ENCODE assay signal across 20 cellular contexts in genomic region chr4:146648384-146648783, GRCh38. TPM values are rescaled to one million over a fixed set of nuclear protein-coding genes. Genes with fewer than 3 reads are reported as not detected.
A peak's percentile ranks its signal among the peaks of the same experiment; 100 is the strongest.
DNase-seq lines count a peak whose midpoint lies in the region; ATAC-seq and TF ChIP-seq lines count a peak whose summit lies in the region.
"Had no signal": no experiment of that assay in that cellular context is flagged by ENCODE, and none has a peak within 500 bp of the region (broad histone marks: within the 10 kb centered on the region; RNA-seq: fewer than 3 reads in every experiment).

No MANE protein-coding gene starts in this region.

- CTCF ChIA-PET in WTC11 (lab: Charles Lee), result interaction anchor here (1.9 to 2.0 kb wide), 2 partner anchors 15 to 448 kb away, joined by 6 to 7 read pairs; no protein-coding TSS in a partner anchor

- H3K36me3 Mint-ChIP-seq in GM23338 (ENCODE audit: low read depth) (no peaks in the 10 kb centered on the region), WTC11 (no peaks in the 10 kb centered on the region), nephron progenitor cell (ENCODE audit: low read depth) (no peaks in the 10 kb centered on the region)

- H3K27me3 ChIP-seq in GM23338 (ENCODE audit: insufficient read depth) (peaks cover 100% of the 10 kb centered on the region), iPS-15b (ENCODE audit: control insufficient read depth, insufficient read depth, low read length) (peaks cover 96% of the 10 kb centered on the region)
- H3K27me3 ChIP-seq: SJCRH30 had no signal

- peaks cover 98% of the 10 kb centered on the region for H3K27me3 Mint-ChIP-seq in GM23338 (ENCODE audit: insufficient read depth, low read depth, poor library complexity)
- H3K27me3 Mint-ChIP-seq in WTC11 (ENCODE audit: low read depth), result peaks cover 100% of the 10 kb centered on the region
- H3K27me3 Mint-ChIP-seq in nephron progenitor cell (ENCODE audit: low read depth, poor library complexity), result peaks cover 100% of the 10 kb centered on the region

- H3K9me2 ChIP-seq in GM23338 (ENCODE audit: insufficient read depth), result no peaks in the 10 kb centered on the region

- H3K4me1 ChIP-seq in GM23338 (ENCODE audit: insufficient read depth) (peaks cover 29% of the 10 kb centered on the region), iPS-15b (ENCODE audit: control insufficient read depth, insufficient read depth, low read length) (peaks cover 2% of the 10 kb centered on the region)
- H3K4me1 ChIP-seq: HAP-1, SJCRH30 had no signal

- no peaks in the 10 kb centered on the region for H3K9me3 ChIP-seq in iPS-15b (ENCODE audit: control insufficient read depth, insufficient read depth, low read length)
- H3K9me3 ChIP-seq: HAP-1, SJCRH30 had no signal

- TF ChIP-seq CTCF in GM23338 (conservative IDR thresholded peaks at IDR 0.05; ENCODE audit: low read depth in 2 of 2) (no peak), WTC11 (IDR thresholded peaks at IDR 0.05) (no peak), nephron progenitor cell (IDR thresholded peaks at IDR 0.05) (no peak)

- peaks cover 57% of the 10 kb centered on the region for H4K20me1 ChIP-seq in GM23338 (replicated peaks; ENCODE audit: insufficient read depth)

- DNase-seq in GM23338 (ENCODE audit: low spot score), result peak; percentile 89
- DNase-seq in WTC11 (ENCODE audit: low spot score), result peak; percentile 62
- DNase-seq in nephron progenitor cell, result no peak
- DNase-seq in stimulated activated CD4-positive, alpha-beta T cell treated with anti-CD3 and anti-CD28 coated beads, Interleukin-2, amount 100 ng/mL, for 48 hours, result no peak
- no peak for DNase-seq in NCI-H187 (lab: John Stamatoyannopoulos, UW)
- DNase-seq in stimulated activated CD4-positive, alpha-beta T cell treated with anti-CD3 and anti-CD28 coated beads, Interleukin-4, amount 100 ng/mL, for 1 hour, result no peak
- DNase-seq: DMS 273 treated with DMSO at 0.1 percent for 48 hours, GF-D8, MV-4-11, NCI-H1417 treated with DMSO at 0.1 percent for 48 hours, NCI-H2029, NCI-H774, PC-3, SJCRH30 had no signal

- no peaks in the 10 kb centered on the region for H3K9me3 Mint-ChIP-seq in GM23338
- no peaks in the 10 kb centered on the region for H3K9me3 Mint-ChIP-seq in WTC11
- no peaks in the 10 kb centered on the region for H3K9me3 Mint-ChIP-seq in nephron progenitor cell

- H3K4me1 Mint-ChIP-seq in GM23338 (peaks cover 34% of the 10 kb centered on the region), WTC11 (peaks cover 27% of the 10 kb centered on the region), nephron progenitor cell (peaks cover 10% of the 10 kb centered on the region)

- H3K36me3 ChIP-seq in GM23338 (ENCODE audit: insufficient read depth), result no peaks in the 10 kb centered on the region
- H3K36me3 ChIP-seq in iPS-15b (ENCODE audit: control insufficient read depth, insufficient read depth, low read length), result no peaks in the 10 kb centered on the region
- H3K36me3 ChIP-seq: HAP-1, SJCRH30 had no signal

- POLR2A ChIA-PET in WTC11 (lab: Charles Lee), result interaction anchor here (1.7 kb wide), 1 partner anchor 9 kb away, joined by 7 read pairs; the partner anchor contains the start of gene POU4F2

- H3K27ac ChIP-seq in GM23338 (ENCODE audit: low read depth), result no peak overlapping the region
- H3K27ac ChIP-seq: C4-2B, SJCRH30 had no signal

- H3K4me2 ChIP-seq in GM23338, result peak overlapping the region; percentile 92

- peak; percentile 86 for ATAC-seq in GM23338
- peak; percentile 85 for ATAC-seq in WTC11
- ATAC-seq in GM19023 (IDR thresholded peaks at IDR 0.05; ENCODE audit: unreplicated experiment), result no peak
- ATAC-seq: K562, PC-3 had no signal

- no peak overlapping the region for H3K27ac Mint-ChIP-seq in GM23338
- no peak overlapping the region for H3K27ac Mint-ChIP-seq in WTC11
- no peak overlapping the region for H3K27ac Mint-ChIP-seq in nephron progenitor cell

- H2AFZ ChIP-seq in GM23338, result no peak overlapping the region

- H3K4me3 Mint-ChIP-seq in GM23338 (peak overlapping the region; percentile 58), WTC11 (peak overlapping the region; percentile 68), nephron progenitor cell (peak overlapping the region; percentile 41)

- no peaks in the 10 kb centered on the region for H3K79me2 ChIP-seq in GM23338 (replicated peaks; ENCODE audit: insufficient read depth)

- peak overlapping the region; percentile 59 for H3K4me3 ChIP-seq in GM23338
- H3K4me3 ChIP-seq in iPS-15b (ENCODE audit: low read depth, low read length), result peak overlapping the region; percentile 48
- H3K4me3 ChIP-seq: HAP-1, K562, SJCRH30 had no signal

- H3K9ac ChIP-seq in iPS-15b (ENCODE audit: low read depth, low read length), result no peak overlapping the region

- peaks cover 12% of the 10 kb centered on the region for H3F3A ChIP-seq in GM23338 (replicated peaks; ENCODE audit: low read depth)

TF ChIP-seq in GM23338, 12 proteins besides CTCF, POLR2A, EP300 and RAD21 (continues in another document):
- TF ChIP-seq EZH2 (IDR thresholded peaks at IDR 0.05; ENCODE audit: low read depth, unreplicated experiment) (no peak), JUNB (IDR thresholded peaks at IDR 0.05; ENCODE audit: unreplicated experiment) (no peak), EZH2phosphoT487 (IDR thresholded peaks at IDR 0.05; ENCODE audit: unreplicated experiment) (no peak)

TF ChIP-seq in WTC11, 78 proteins besides CTCF, POLR2A, EP300 and RAD21 (continues in another document):
- TF ChIP-seq SP1 (CRISPR knock-in tag; conservative IDR thresholded peaks at IDR 0.05) (no peak), TEAD1 (CRISPR knock-in tag; IDR thresholded peaks at IDR 0.05) (no peak), SMAD4 (CRISPR knock-in tag; IDR thresholded peaks at IDR 0.05) (no peak), JAZF1 (CRISPR knock-in tag; IDR thresholded peaks at IDR 0.05) (no peak), ETV6 (CRISPR knock-in tag; IDR thresholded peaks at IDR 0.05) (no peak), FOXJ3 (CRISPR knock-in tag; IDR thresholded peaks at IDR 0.05; ENCODE audit: borderline replicate concordance) (no peak), E2F5 (CRISPR knock-in tag; IDR thresholded peaks at IDR 0.05) (no peak), ARID4B (CRISPR knock-in tag; IDR thresholded peaks at IDR 0.05; ENCODE audit: borderline replicate concordance) (no peak), ATF1 (CRISPR knock-in tag; IDR thresholded peaks at IDR 0.05) (no peak), IRF1 (CRISPR knock-in tag; IDR thresholded peaks at IDR 0.05) (no peak), PRRX2 (CRISPR knock-in tag; IDR thresholded peaks at IDR 0.05) (no peak), E2F1 (CRISPR knock-in tag; IDR thresholded peaks at IDR 0.05) (no peak), EMX1 (CRISPR knock-in tag; IDR thresholded peaks at IDR 0.05) (no peak)

RNA-seq across cellular contexts. Expression of gene POU4F2, which starts 9.7 kb away (rescaled TPM):
- not detected in 2 replicates for total RNA-seq in GM23338 (2014; rRNA removed; shearing (Covaris generic))
- polyA plus RNA-seq in GM23338 (2016; fragmentation: Nextera tagmentation; extraction: Ambion mirVana), result not detected in 2 replicates
- not detected in 3 replicates for total RNA-seq in WTC11 (2021)
- total RNA-seq: K562, NCI-H460, PC-3 had no signal
- polyA plus RNA-seq: K562 had no signal

Comparison
In these comparisons a context has a peak if more than half of its experiments do, and no peak if none do; other contexts are left out.
1. DNase-seq: peak in GM23338 (single experiment) and WTC11 (single experiment); none in nephron progenitor cell (single experiment), stimulated activated CD4-positive, alpha-beta T cell treated with anti-CD3 and anti-CD28 coated beads, Interleukin-2, amount 100 ng/mL, for 48 hours (0 of 2), NCI-H187 (0 of 2) and stimulated activated CD4-positive, alpha-beta T cell treated with anti-CD3 and anti-CD28 coated beads, Interleukin-4, amount 100 ng/mL, for 1 hour (single experiment).
2. Peak in every context shown above with its lines, with median percentiles within 50 percentile points of each other: H3K4me3 Mint-ChIP-seq.